In the genomic region with DNA sequence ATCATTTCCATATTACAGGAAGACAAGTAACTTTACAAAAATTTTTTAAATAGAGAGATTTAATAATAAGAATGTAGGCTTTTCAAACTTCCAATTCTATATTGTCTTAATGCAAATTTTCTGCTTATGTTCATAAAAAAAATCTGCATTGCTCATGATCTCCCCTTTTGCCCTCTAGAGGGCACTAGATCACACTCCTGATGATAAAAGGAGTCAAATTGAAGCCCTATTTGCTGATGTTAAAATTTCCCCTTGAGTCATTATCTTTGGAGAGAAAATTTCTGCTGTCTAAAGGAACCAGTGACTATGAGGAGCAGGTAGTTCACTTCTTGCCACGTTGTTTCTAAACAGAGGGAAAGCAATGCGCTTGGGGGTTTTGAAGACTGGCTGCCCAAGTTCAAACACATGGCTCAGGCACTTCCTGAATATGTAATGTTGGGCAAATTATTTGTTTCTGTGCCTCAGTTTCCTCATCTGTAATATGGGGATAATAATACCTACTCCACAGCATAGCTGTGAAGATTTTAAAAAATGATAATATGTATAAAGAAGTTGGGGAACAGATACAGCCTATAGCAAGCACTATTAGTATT, we compare ENCODE assay signal across 1 cellular context.
TF ChIP-seq lines count a peak whose summit lies in the region.

No MANE protein-coding gene starts in this region.

TF ChIP-seq in endothelial cell of umbilical vein, 7 proteins besides CTCF, POLR2A, EP300 and RAD21 (continued from another document):
- TF ChIP-seq, protein P1, sequence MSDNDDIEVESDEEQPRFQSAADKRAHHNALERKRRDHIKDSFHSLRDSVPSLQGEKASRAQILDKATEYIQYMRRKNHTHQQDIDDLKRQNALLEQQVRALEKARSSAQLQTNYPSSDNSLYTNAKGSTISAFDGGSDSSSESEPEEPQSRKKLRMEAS (IDR thresholded peaks at IDR 0.05; ENCODE audit: insufficient read depth, insufficient read length) = no peak
TF ChIP-seq in endothelial cell of umbilical vein: peak in this region for 0.
